ENCODE assay signal across 8 cellular contexts in genomic region chr3:12994607-12995388, GRCh38.
DNase-seq lines count a peak whose midpoint lies in the region; ATAC-seq, FAIRE-seq and TF ChIP-seq lines count a peak whose summit lies in the region.

No MANE protein-coding gene starts in this region.

- peak; percentile 66 for ATAC-seq in GM21390 (IDR thresholded peaks at IDR 0.05; ENCODE audit: unreplicated experiment)

- peak; percentile 96 for TF ChIP-seq CTCF in neutrophil (IDR thresholded peaks at IDR 0.05)

- H3K9me3 ChIP-seq in HUES48 (ENCODE audit: control insufficient read depth, insufficient read depth, low read length), result no peaks in the 10 kb centered on the region
- H3K9me3 ChIP-seq in neutrophil, result no peaks in the 10 kb centered on the region

- peak overlapping the region; percentile 73 for H3K4me3 ChIP-seq in HUES48 (ENCODE audit: low read depth, low read length)
- H3K4me3 ChIP-seq in neutrophil (ENCODE audit: low read depth in 1 of 2, low read length in 1 of 2), result peak overlapping the region; percentile 83 to 91

- H3K27me3 ChIP-seq in HUES48 (ENCODE audit: control insufficient read depth, insufficient read depth, low read length) (peaks cover 14% of the 10 kb centered on the region), neutrophil (peaks cover 15% of the 10 kb centered on the region)

- H3K27ac ChIP-seq in HUES48 (ENCODE audit: low read depth, low read length) (no peak overlapping the region), neutrophil (peak overlapping the region; percentile 98), substantia nigra (ENCODE audit: low read depth, low read length, poor library complexity, severe bottlenecking) (peak overlapping the region; percentile 82)

- H3K4me1 ChIP-seq in HUES48 (ENCODE audit: control insufficient read depth, insufficient read depth, low read length), result peaks cover 14% of the 10 kb centered on the region; the same call in 1 of the 2 replicates
- peaks cover 86 to 89% of the 10 kb centered on the region in 2 experiments for H3K4me1 ChIP-seq in neutrophil (ENCODE audit: control insufficient read depth in 1 of 2, insufficient read depth in 1 of 2, low read depth in 1 of 2, low read length in 1 of 2)

- no peak for FAIRE-seq in frontal cortex (lab: Jason Lieb, UNC)

- H3K9ac ChIP-seq in HUES48 (ENCODE audit: low read depth, low read length), result 0 out of 2 replicates have a peak overlapping the region, but pooled peaks have one; percentile 20

- H3K36me3 ChIP-seq in HUES48 (ENCODE audit: control insufficient read depth, insufficient read depth, low read length) (no peaks in the 10 kb centered on the region), neutrophil (peaks cover 52% of the 10 kb centered on the region)

- DNase-seq in DMS153 (lab: John Stamatoyannopoulos, UW), result peak; percentile 38
- DNase-seq in RPMI8226, result peak; percentile 83
- DNase-seq in activated gamma-delta T cell treated with Interleukin-2 at 50 U/mL for 16 hours, result peak; percentile 85
- DNase-seq in frontal cortex (ENCODE audit: low spot score in 2 of 2), result peak; percentile 93 to 95
- peak in 48 of 49 donors; percentile 34 to 94 (median 81) for DNase-seq in substantia nigra (lab: John Stamatoyannopoulos, UW)

Comparison
In these comparisons a context has a peak if more than half of its experiments do, and no peak if none do; other contexts are left out.
1. DNase-seq: peak in every context shown above with its lines; median percentile 94 in frontal cortex; 85 in activated gamma-delta T cell treated with Interleukin-2 at 50 U/mL for 16 hours; 83 in RPMI8226; 81 in substantia nigra; 38 in DMS153.